Comparison of ENCODE assay signal across 8 cellular contexts in genomic region chr12:71636704-71637115, GRCh38. TPM values are rescaled to one million over a fixed set of nuclear protein-coding genes. Genes with fewer than 3 reads are reported as not detected.
DNase-seq lines count a peak whose midpoint lies in the region; ATAC-seq, FAIRE-seq and TF ChIP-seq lines count a peak whose summit lies in the region.

No MANE protein-coding gene starts in this region.

- 43 to 46% methylated on average over 3 of the region's 3 CpGs for WGBS in GM23248 (ENCODE audit: low coverage in 1 of 2, low lambda C conversion rate in 2 of 2, missing lambda C conversion rate in 2 of 2), 2 experiments
- WGBS in SK-N-SH (ENCODE audit: low lambda C conversion rate): 42% methylated on average over 3 of the region's 3 CpGs

- H3K9me3 Mint-ChIP-seq in naive thymus-derived CD8-positive, alpha-beta T cell: no peaks in the 10 kb centered on the region

- peak; percentile 60 for FAIRE-seq in endothelial cell of umbilical vein (lab: Jason Lieb, UNC)

- no peak for TF ChIP-seq EP300 in SK-N-SH (IDR thresholded peaks at IDR 0.05; ENCODE audit: borderline replicate concordance in 1 of 2, low read depth in 1 of 2, low read length in 1 of 2)

- H3K27ac Mint-ChIP-seq in naive thymus-derived CD8-positive, alpha-beta T cell: peak overlapping the region; percentile 9 to 80 (median 66)

- TF ChIP-seq RAD21 in SK-N-SH (IDR thresholded peaks at IDR 0.05; ENCODE audit: low read length): peak; percentile 85

- no peaks in the 10 kb centered on the region for H4K20me1 ChIP-seq in GM23248 (ENCODE audit: insufficient read depth)
- no peaks in the 10 kb centered on the region for H4K20me1 ChIP-seq in SK-N-SH (ENCODE audit: insufficient read depth)
- H4K20me1 ChIP-seq in endothelial cell of umbilical vein (replicated peaks; ENCODE audit: control insufficient read depth, extremely low read depth, insufficient read depth, low read length): no peaks in the 10 kb centered on the region

- POLR2A ChIA-PET in SK-N-SH (lab: Yijun Ruan, JAX) (no interaction called here), endothelial cell of umbilical vein (lab: Charles Lee) (interaction anchor here (1.0 kb wide), 1 partner anchor 10 kb away, joined by 4 read pairs; no protein-coding TSS in a partner anchor)
- POLR2A ChIA-PET in naive thymus-derived CD8-positive, alpha-beta T cell (lab: Charles Lee): interaction anchor here (1.1 kb wide), 1 partner anchor 27 kb away, joined by 4 read pairs; the partner anchor contains the start of genes THAP2 and ZFC3H1

- H3K9ac ChIP-seq in GM23248: no peak overlapping the region
- H3K9ac ChIP-seq in SK-N-SH: no peak overlapping the region
- no peak overlapping the region for H3K9ac ChIP-seq in endothelial cell of umbilical vein (replicated peaks; ENCODE audit: extremely low read depth, insufficient read depth, low read length)

- no TSS peak for BruUV-seq in endothelial cell of umbilical vein (replicated peaks; lab: Mats Ljungman, UMichigan)

- CTCF ChIA-PET in SK-N-SH (lab: Yijun Ruan, JAX): interaction anchor here (0.6 to 4.6 kb wide), 50 partner anchors 9 to 688 kb away, joined by 3 to 33 read pairs (median 4); partner anchors contain the start of genes RAB21 and TMEM19
- CTCF ChIA-PET in endothelial cell of umbilical vein (lab: Charles Lee): interaction anchor here (0.7 to 5.2 kb wide), 33 partner anchors 10 to 1060 kb away, joined by 3 to 77 read pairs (median 5); partner anchors contain the start of genes RAB21, THAP2, TMEM19 and ZFC3H1

- H3K9me2 ChIP-seq in GM23248 (ENCODE audit: insufficient read depth) (no peaks in the 10 kb centered on the region), SK-N-SH (no peaks in the 10 kb centered on the region)

- TF ChIP-seq CTCF in SK-N-SH (IDR thresholded peaks at IDR 0.05): peak; percentile 84
- TF ChIP-seq CTCF in endothelial cell of umbilical vein (IDR thresholded peaks at IDR 0.05; ENCODE audit: extremely low read depth in 1 of 2, insufficient read depth in 1 of 2, low read depth in 1 of 2, low read length in 2 of 2): peak; percentile 53 to 66

- no peak overlapping the region for H3K27ac ChIP-seq in GM23248
- no peak overlapping the region; a peak in 1 of 4 replicates for H3K27ac ChIP-seq in SK-N-SH (ENCODE audit: low read depth in 2 of 2, low read length in 1 of 2)
- no peak overlapping the region for H3K27ac ChIP-seq in endothelial cell of umbilical vein (ENCODE audit: insufficient read depth, low read depth, low read length)

- intact Hi-C loops in endothelial cell of umbilical vein (cut with micrococcal nuclease): loop anchor here (1.0 to 10.0 kb wide), 3 partner anchors 111 to 902 kb away; no protein-coding TSS in a partner anchor

- H3F3A ChIP-seq in GM23248 (ENCODE audit: insufficient read depth) (peaks cover 37% of the 10 kb centered on the region), SK-N-SH (replicated peaks; ENCODE audit: insufficient read depth) (peaks cover 6% of the 10 kb centered on the region)

- H2AFZ ChIP-seq in GM23248 (no peak overlapping the region), SK-N-SH (ENCODE audit: low read depth) (no peak overlapping the region), endothelial cell of umbilical vein (ENCODE audit: low read depth, low read length) (no peak overlapping the region)

- H3K27me3 ChIP-seq in GM23248 (replicated peaks; ENCODE audit: insufficient read depth) (no peaks in the 10 kb centered on the region), SK-N-SH (ENCODE audit: insufficient read depth) (no peaks in the 10 kb centered on the region), endothelial cell of umbilical vein (ENCODE audit: control insufficient read depth in 2 of 2, insufficient read depth in 2 of 2, low read length in 2 of 2) (no peaks in the 10 kb centered on the region), MG63 (no peaks in the 10 kb centered on the region)

- H3K4me1 ChIP-seq in GM23248 (ENCODE audit: insufficient read depth) (no peaks in the 10 kb centered on the region), SK-N-SH (ENCODE audit: control insufficient read depth in 1 of 2, insufficient read depth in 2 of 2, low read depth in 1 of 2, low read length in 1 of 2) (peaks cover 0 to 5% of the 10 kb centered on the region in 2 experiments; a peak in 2 of 4 replicates), endothelial cell of umbilical vein (ENCODE audit: control insufficient read depth, extremely low read depth, insufficient read depth, low read length) (no peaks in the 10 kb centered on the region)

- in situ Hi-C loops in GM23248 (cut with MboI): no loop called here

- no peaks in the 10 kb centered on the region for H3K27me3 Mint-ChIP-seq in naive thymus-derived CD8-positive, alpha-beta T cell

- H3K36me3 Mint-ChIP-seq in naive thymus-derived CD8-positive, alpha-beta T cell: peaks cover 9 to 87% (median 33%) of the 10 kb centered on the region in 3 donors

- H3K4me2 ChIP-seq in GM23248 (ENCODE audit: unreplicated experiment) (no peak overlapping the region), SK-N-SH (no peak overlapping the region), endothelial cell of umbilical vein (ENCODE audit: insufficient read depth, low read length) (no peak overlapping the region)

- H3K9me3 ChIP-seq in GM23248 (ENCODE audit: low read depth) (no peaks in the 10 kb centered on the region), SK-N-SH (no peaks in the 10 kb centered on the region), endothelial cell of umbilical vein (replicated peaks; ENCODE audit: control insufficient read depth, insufficient read depth, low read length) (no peaks in the 10 kb centered on the region), MG63 (no peaks in the 10 kb centered on the region)

- H3K79me2 ChIP-seq in GM23248 (ENCODE audit: insufficient read depth) (peaks cover 97% of the 10 kb centered on the region), SK-N-SH (ENCODE audit: insufficient read depth) (peaks cover 29% of the 10 kb centered on the region; the same call in 1 of the 2 replicates), endothelial cell of umbilical vein (ENCODE audit: control insufficient read depth, insufficient read depth, low read length) (peaks cover 12% of the 10 kb centered on the region)

- H3K36me3 ChIP-seq in GM23248 (ENCODE audit: low read depth): peaks cover 85% of the 10 kb centered on the region
- H3K36me3 ChIP-seq in SK-N-SH (replicated peaks in 1 of 2; ENCODE audit: control insufficient read depth in 1 of 2, insufficient read depth in 2 of 2, low read length in 1 of 2): peaks cover 79 to 96% of the 10 kb centered on the region in 2 experiments
- H3K36me3 ChIP-seq in endothelial cell of umbilical vein (ENCODE audit: control insufficient read depth in 2 of 2, extremely low read depth in 1 of 2, insufficient read depth in 2 of 2, low read length in 2 of 2): peaks cover 14 to 40% of the 10 kb centered on the region in 2 experiments
- peaks cover 84% of the 10 kb centered on the region for H3K36me3 ChIP-seq in MG63

- TF ChIP-seq POLR2A in endothelial cell of umbilical vein (IDR thresholded peaks at IDR 0.05; ENCODE audit: low read depth, low read length): no peak

- dilution Hi-C loops in endothelial cell of umbilical vein (cut with MboI; ENCODE audit: extremely low pct_ligation_motif_present, low sequenced_read_pairs): no loop called here

- DNase-seq in EL: peak; percentile 58
- DNase-seq in GM23248: peak; percentile 86
- peak; percentile 53 for DNase-seq in NCI-H128 (lab: John Stamatoyannopoulos, UW; ENCODE audit: unreplicated experiment)
- DNase-seq in SK-N-SH: peak; percentile 53
- DNase-seq in endothelial cell of umbilical vein (ENCODE audit: low read depth, low spot score): peak; percentile 66
- peak in 5 of 10 donors; percentile 18 to 68 (median 54) for DNase-seq in naive thymus-derived CD8-positive, alpha-beta T cell
- no peak for DNase-seq in MG63

- peaks cover 3 to 16% (median 8%) of the 10 kb centered on the region in 4 donors for H3K4me1 Mint-ChIP-seq in naive thymus-derived CD8-positive, alpha-beta T cell

- H3K9me1 ChIP-seq in endothelial cell of umbilical vein (replicated peaks; ENCODE audit: control insufficient read depth, extremely low read depth, insufficient read depth, low read length): no peaks in the 10 kb centered on the region

- H3K4me3 ChIP-seq in GM23248 (no peak overlapping the region), SK-N-SH (ENCODE audit: low read depth in 2 of 2, low read length in 1 of 2) (no peak overlapping the region), endothelial cell of umbilical vein (replicated peaks in 1 of 3; ENCODE audit: insufficient read depth in 1 of 3, low read depth in 1 of 3, low read length in 3 of 3) (no peak overlapping the region), MG63 (no peak overlapping the region)

- H3K4me3 Mint-ChIP-seq in naive thymus-derived CD8-positive, alpha-beta T cell: no peak overlapping the region

- peak; percentile 70 to 72 for ATAC-seq in naive thymus-derived CD8-positive, alpha-beta T cell
- no peak for ATAC-seq in HG03196 (IDR thresholded peaks at IDR 0.05; ENCODE audit: unreplicated experiment)

RNA-seq across cellular contexts. Expression of gene ZFC3H1, which starts 26.9 kb away (rescaled TPM):
- total RNA-seq in GM23248 (2014; rRNA removed; shearing (Covaris generic)): 13.4 and 15.1 TPM in 2 replicates
- 25.4 and 27.0 TPM in 2 replicates for polyA plus RNA-seq in GM23248 (2016; fragmentation: Nextera tagmentation; extraction: Ambion mirVana)
- polyA plus RNA-seq in SK-N-SH (2012; rRNA removed): 19.1 and 32.0 TPM in 2 replicates
- 9.5 and 10.9 TPM in 2 replicates for polyA plus RNA-seq in SK-N-SH (2012; cell fraction: cytosol; rRNA removed)
- polyA plus RNA-seq in SK-N-SH (2012; cell fraction: nucleus; rRNA removed): 76.5 and 180 TPM in 2 replicates
- 47.6 and 60.4 TPM in 2 replicates for total RNA-seq in endothelial cell of umbilical vein
- 17.5 and 23.6 TPM in 2 replicates for polyA plus RNA-seq in endothelial cell of umbilical vein
- 9.8 and 11.0 TPM in 2 replicates for polyA plus RNA-seq in endothelial cell of umbilical vein (2011; cell fraction: cytosol; rRNA removed)
- polyA plus RNA-seq in endothelial cell of umbilical vein (2011; cell fraction: nucleus; rRNA removed): 185 and 225 TPM in 2 replicates
- polyA plus RNA-seq in endothelial cell of umbilical vein (2012): 21.5 and 27.2 TPM in 2 replicates
- 24.8 and 28.8 TPM in 2 replicates for polyA minus RNA-seq in endothelial cell of umbilical vein
- 15.1 TPM for polyA minus RNA-seq in endothelial cell of umbilical vein (2011; cell fraction: cytosol; rRNA and poly(A)+ RNA removed)
- polyA minus RNA-seq in endothelial cell of umbilical vein (2011; cell fraction: nucleus; rRNA and poly(A)+ RNA removed): 114 and 160 TPM in 2 replicates
- total RNA-seq in naive thymus-derived CD8-positive, alpha-beta T cell: 100 to 1,000 TPM; 117 to 118 TPM
- polyA plus RNA-seq in naive thymus-derived CD8-positive, alpha-beta T cell: 10 to 100 TPM; 19.1 to 28.5 (median 21.3) TPM
- 11.5 and 34.6 TPM in 2 replicates for total RNA-seq in MG63 (2014; rRNA removed; shearing (Covaris generic); ENCODE audit: low replicate concordance)

RNA-seq across cellular contexts. Expression of gene THAP2, which starts 27.4 kb away (rescaled TPM):
- 8.0 and 10.3 TPM in 2 replicates for total RNA-seq in GM23248 (2014; rRNA removed; shearing (Covaris generic))
- polyA plus RNA-seq in GM23248 (2016; fragmentation: Nextera tagmentation; extraction: Ambion mirVana) (5.0 and 7.0 TPM in 2 replicates), SK-N-SH (2012; rRNA removed) (2.9 and 4.6 TPM in 2 replicates), endothelial cell of umbilical vein (1.0 and 1.4 TPM in 2 replicates)
- 4.1 and 5.7 TPM in 2 replicates for polyA plus RNA-seq in SK-N-SH (2012; cell fraction: cytosol; rRNA removed)
- 4.3 and 6.0 TPM in 2 replicates for polyA plus RNA-seq in SK-N-SH (2012; cell fraction: nucleus; rRNA removed)
- 4.1 and 4.4 TPM in 2 replicates for total RNA-seq in endothelial cell of umbilical vein
- 1.8 and 2.1 TPM in 2 replicates for polyA plus RNA-seq in endothelial cell of umbilical vein (2011; cell fraction: cytosol; rRNA removed)
- polyA plus RNA-seq in endothelial cell of umbilical vein (2011; cell fraction: nucleus; rRNA removed): 2.0 and 3.2 TPM in 2 replicates
- polyA plus RNA-seq in endothelial cell of umbilical vein (2012): 3.9 and 4.7 TPM in 2 replicates
- polyA minus RNA-seq in endothelial cell of umbilical vein: 0.57 and 1.3 TPM in 2 replicates
- polyA minus RNA-seq in endothelial cell of umbilical vein (2011; cell fraction: cytosol; rRNA and poly(A)+ RNA removed): 1.5 TPM
- 2.0 and 2.8 TPM in 2 replicates for polyA minus RNA-seq in endothelial cell of umbilical vein (2011; cell fraction: nucleus; rRNA and poly(A)+ RNA removed)
- total RNA-seq in naive thymus-derived CD8-positive, alpha-beta T cell: 10 to 100 TPM; 14.3 to 15.8 TPM
- polyA plus RNA-seq in naive thymus-derived CD8-positive, alpha-beta T cell: 10 to 100 TPM in 1 of 3 donors, 1 to 10 TPM in 2; 9.6 to 11.6 (median 9.7) TPM
- 1.3 and 3.0 TPM in 2 replicates for total RNA-seq in MG63 (2014; rRNA removed; shearing (Covaris generic); ENCODE audit: low replicate concordance)

RNA-seq across cellular contexts. Expression of gene TMEM19, which starts 49.2 kb away (rescaled TPM):
- total RNA-seq in GM23248 (2014; rRNA removed; shearing (Covaris generic)): 25.8 and 40.5 TPM in 2 replicates
- polyA plus RNA-seq in GM23248 (2016; fragmentation: Nextera tagmentation; extraction: Ambion mirVana) (16.0 and 18.2 TPM in 2 replicates), SK-N-SH (2012; rRNA removed) (12.6 and 17.4 TPM in 2 replicates), endothelial cell of umbilical vein (16.7 and 20.4 TPM in 2 replicates)
- 19.3 and 20.4 TPM in 2 replicates for polyA plus RNA-seq in SK-N-SH (2012; cell fraction: cytosol; rRNA removed)
- polyA plus RNA-seq in SK-N-SH (2012; cell fraction: nucleus; rRNA removed): 1.6 and 8.1 TPM in 2 replicates
- 23.8 and 24.4 TPM in 2 replicates for total RNA-seq in endothelial cell of umbilical vein
- polyA plus RNA-seq in endothelial cell of umbilical vein (2011; cell fraction: cytosol; rRNA removed): 14.2 and 15.6 TPM in 2 replicates
- 6.5 and 13.4 TPM in 2 replicates for polyA plus RNA-seq in endothelial cell of umbilical vein (2011; cell fraction: nucleus; rRNA removed)
- polyA plus RNA-seq in endothelial cell of umbilical vein (2012): 16.8 and 20.7 TPM in 2 replicates
- 40.6 and 46.6 TPM in 2 replicates for polyA minus RNA-seq in endothelial cell of umbilical vein
- 15.3 TPM for polyA minus RNA-seq in endothelial cell of umbilical vein (2011; cell fraction: cytosol; rRNA and poly(A)+ RNA removed)
- 4.5 and 8.4 TPM in 2 replicates for polyA minus RNA-seq in endothelial cell of umbilical vein (2011; cell fraction: nucleus; rRNA and poly(A)+ RNA removed)
- total RNA-seq in naive thymus-derived CD8-positive, alpha-beta T cell: 10 to 100 TPM; 22.0 to 30.5 TPM
- 10 to 100 TPM; 40.1 to 53.8 (median 43.5) TPM for polyA plus RNA-seq in naive thymus-derived CD8-positive, alpha-beta T cell
- 30.5 and 47.5 TPM in 2 replicates for total RNA-seq in MG63 (2014; rRNA removed; shearing (Covaris generic); ENCODE audit: low replicate concordance)
